In genomic region chr12:54419088-54419887, GRCh38 we compare ENCODE assay signal across 8 cellular contexts. TPM values are rescaled to one million over a fixed set of nuclear protein-coding genes. Genes with fewer than 3 reads are reported as not detected.
A peak's percentile ranks its signal among the peaks of the same experiment; 100 is the strongest.
DNase-seq lines count a peak whose midpoint lies in the region; ATAC-seq, FAIRE-seq and TF ChIP-seq lines count a peak whose summit lies in the region.

Gene ITGA5 (minus strand): TSS chr12:54419266. CDS start chr12:54419198, 68 bp downstream.

- peak; percentile 79 for ATAC-seq in Panc1
- ATAC-seq in activated naive CD8-positive, alpha-beta T cell treated with anti-CD3 and anti-CD28 coated beads, Interleukin-2, amount 50 U/mL, for 24 hours: peak; percentile 26
- ATAC-seq in HG02798 (IDR thresholded peaks at IDR 0.05; ENCODE audit: poor library complexity, unreplicated experiment): no peak
- no peak for ATAC-seq in GM21576 (IDR thresholded peaks at IDR 0.05; ENCODE audit: unreplicated experiment)

- intact Hi-C loops in Panc1 (cut with micrococcal nuclease; ENCODE audit: unreplicated experiment): no loop called here

- no peaks in the 10 kb centered on the region for H3K9me3 Mint-ChIP-seq in activated naive CD8-positive, alpha-beta T cell treated with anti-CD3 and anti-CD28 coated beads, Interleukin-2, amount 50 U/mL, for 24 hours
- no peaks in the 10 kb centered on the region for H3K9me3 Mint-ChIP-seq in osteocyte (ENCODE audit: unreplicated experiment)

- H3K4me1 Mint-ChIP-seq in activated naive CD8-positive, alpha-beta T cell treated with anti-CD3 and anti-CD28 coated beads, Interleukin-2, amount 50 U/mL, for 24 hours: peaks cover 58% of the 10 kb centered on the region
- peaks cover 49% of the 10 kb centered on the region for H3K4me1 Mint-ChIP-seq in osteocyte (ENCODE audit: unreplicated experiment)

- H3K36me3 Mint-ChIP-seq in activated naive CD8-positive, alpha-beta T cell treated with anti-CD3 and anti-CD28 coated beads, Interleukin-2, amount 50 U/mL, for 24 hours (ENCODE audit: low read depth): no peaks in the 10 kb centered on the region
- no peaks in the 10 kb centered on the region for H3K36me3 Mint-ChIP-seq in osteocyte (ENCODE audit: unreplicated experiment)

- TF ChIP-seq CTCF in Panc1 (IDR thresholded peaks at IDR 0.05): no peak
- no peak for TF ChIP-seq CTCF in cardiac muscle cell (IDR thresholded peaks at IDR 0.05; ENCODE audit: low read depth, low read length)
- no peak for TF ChIP-seq CTCF in osteocyte (IDR thresholded peaks at IDR 0.05)

- peaks cover 32% of the 10 kb centered on the region for H3K4me1 ChIP-seq in Panc1 (ENCODE audit: control insufficient read depth, insufficient read depth, low read length)
- peaks cover 11% of the 10 kb centered on the region for H3K4me1 ChIP-seq in cardiac muscle cell (ENCODE audit: low read depth)

- H3K4me3 Mint-ChIP-seq in activated naive CD8-positive, alpha-beta T cell treated with anti-CD3 and anti-CD28 coated beads, Interleukin-2, amount 50 U/mL, for 24 hours: peak within 1 kb of the TSS; percentile 86
- H3K4me3 Mint-ChIP-seq in osteocyte (ENCODE audit: unreplicated experiment): peak within 1 kb of the TSS; percentile 91

- no TSS peak for BruUV-seq in Panc1 (replicated peaks; lab: Mats Ljungman, UMichigan)

- CTCF ChIA-PET in Panc1 (lab: Charles Lee): no interaction called here

- H3K27me3 ChIP-seq in Panc1 (ENCODE audit: control insufficient read depth, insufficient read depth, low read length): no peaks in the 10 kb centered on the region
- H3K27me3 ChIP-seq in cardiac muscle cell: no peaks in the 10 kb centered on the region

- no peaks in the 10 kb centered on the region for H3K9me3 ChIP-seq in Panc1 (ENCODE audit: control insufficient read depth, insufficient read depth, low read depth, low read length)
- H3K9me3 ChIP-seq in cardiac muscle cell (ENCODE audit: low read depth): no peaks in the 10 kb centered on the region

- DNase-seq in G401 (ENCODE audit: low spot score): no peak
- DNase-seq in Panc1 (ENCODE audit: low read depth, low spot score): no peak
- DNase-seq in activated naive CD8-positive, alpha-beta T cell treated with anti-CD3 and anti-CD28 coated beads, Interleukin-2, amount 50 U/mL, for 24 hours: peak; percentile 57
- peak; percentile 69 to 76 for DNase-seq in cardiac muscle cell (ENCODE audit: low read depth in 1 of 2, low spot score in 1 of 2)
- DNase-seq in osteocyte (ENCODE audit: extremely low spot score, unreplicated experiment): no peak
- DNase-seq in GM12892 (ENCODE audit: insufficient read length): no peak

- no peak for FAIRE-seq in GM12892 (lab: Jason Lieb, UNC)

- peak within 1 kb of the TSS; percentile 71 to 86 for H3K4me3 ChIP-seq in Panc1 (ENCODE audit: low read depth in 2 of 2, low read length in 2 of 2)
- H3K4me3 ChIP-seq in cardiac muscle cell: peak within 1 kb of the TSS; percentile 90

- in situ Hi-C loops in G401 (cut with HindIII; ENCODE audit: low sequenced_read_pairs): no loop called here
- in situ Hi-C loops in Panc1 (cut with HindIII; ENCODE audit: low pct_unique_long_range_greater_than_20kb, low sequenced_read_pairs): no loop called here

- H3K27me3 Mint-ChIP-seq in activated naive CD8-positive, alpha-beta T cell treated with anti-CD3 and anti-CD28 coated beads, Interleukin-2, amount 50 U/mL, for 24 hours: no peaks in the 10 kb centered on the region
- no peaks in the 10 kb centered on the region for H3K27me3 Mint-ChIP-seq in osteocyte (ENCODE audit: unreplicated experiment)

- H3K36me3 ChIP-seq in Panc1 (ENCODE audit: control insufficient read depth, insufficient read depth, low read length) (no peaks in the 10 kb centered on the region; the same call in 1 of the 2 replicates), cardiac muscle cell (no peaks in the 10 kb centered on the region)

- H3K27ac ChIP-seq in Panc1 (ENCODE audit: low read length) (peak within 1 kb of the TSS; percentile 93), cardiac muscle cell (peak within 1 kb of the TSS; percentile 41)

- peak within 1 kb of the TSS; percentile 79 for H3K27ac Mint-ChIP-seq in activated naive CD8-positive, alpha-beta T cell treated with anti-CD3 and anti-CD28 coated beads, Interleukin-2, amount 50 U/mL, for 24 hours
- peak within 1 kb of the TSS; percentile 92 for H3K27ac Mint-ChIP-seq in osteocyte (ENCODE audit: unreplicated experiment)

- no peak for TF ChIP-seq POLR2A in GM12892 (IDR thresholded peaks at IDR 0.05; ENCODE audit: low read depth, low read length)

- POLR2A ChIA-PET in Panc1 (lab: Charles Lee): interaction anchor here (0.6 kb wide), 1 partner anchor 47 kb away, joined by 8 read pairs; no protein-coding TSS in a partner anchor

RNA-seq across cellular contexts. Expression of gene ITGA5, which starts in this region (rescaled TPM):
- total RNA-seq in G401 (2014; rRNA removed; shearing (Covaris generic)): 49.1 and 58.8 TPM in 2 replicates
- total RNA-seq in Panc1 (2021; ENCODE audit: unreplicated experiment) (75.8 TPM), cardiac muscle cell (45.9 and 55.8 TPM in 2 replicates), osteocyte (98.4 and 100 TPM in 2 replicates)
- polyA plus RNA-seq in Panc1 (2012; ENCODE audit: insufficient read length): 110 TPM
- polyA plus RNA-seq in cardiac muscle cell: 52.6 and 53.2 TPM in 2 replicates
- polyA plus RNA-seq in GM12892 (2012; ENCODE audit: missing spikeins): 1.8 TPM

Comparison
In these comparisons a context has a peak if more than half of its experiments do, and no peak if none do; other contexts are left out.
1. DNase-seq: peak in activated naive CD8-positive, alpha-beta T cell treated with anti-CD3 and anti-CD28 coated beads, Interleukin-2, amount 50 U/mL, for 24 hours (single experiment) and cardiac muscle cell (2 of 2); none in G401 (single experiment), Panc1 (single experiment), osteocyte (single experiment) and GM12892 (single experiment).
2. ATAC-seq: peak in Panc1 (single experiment) and activated naive CD8-positive, alpha-beta T cell treated with anti-CD3 and anti-CD28 coated beads, Interleukin-2, amount 50 U/mL, for 24 hours (single experiment); none in HG02798 (single experiment) and GM21576 (single experiment).